In the genomic region with DNA sequence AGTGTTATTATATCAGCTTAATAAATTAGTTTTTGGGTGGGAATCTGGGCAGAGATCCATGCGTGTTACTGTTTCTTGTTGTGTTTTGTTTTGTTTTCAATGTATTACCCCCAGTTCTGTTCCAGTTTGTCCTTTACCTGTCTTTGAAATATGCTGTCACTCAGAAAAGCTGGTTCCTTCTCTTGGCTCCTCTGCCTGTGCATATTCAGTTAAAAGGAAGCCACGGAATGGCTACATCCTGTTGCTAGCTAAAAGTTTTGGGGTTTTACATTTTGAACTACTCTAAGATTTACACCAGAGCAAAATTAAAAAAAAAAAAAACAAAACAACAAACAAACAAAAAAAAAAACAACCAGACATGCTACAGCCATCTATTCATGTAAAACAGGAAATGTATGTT, we compare ENCODE assay signal across 17 cellular contexts.
A peak's percentile ranks its signal among the peaks of the same experiment; 100 is the strongest.
DNase-seq lines count a peak whose midpoint lies in the region; ATAC-seq, FAIRE-seq and TF ChIP-seq lines count a peak whose summit lies in the region.
"Had no signal": no experiment of that assay in that cellular context is flagged by ENCODE, and none has a peak within 500 bp of the region (broad histone marks: within the 10 kb centered on the region; RNA-seq: fewer than 3 reads in every experiment).

No MANE protein-coding gene starts in this region.

- H4K20me1 ChIP-seq in DND-41 (ENCODE audit: insufficient read depth, low read length) (no peaks in the 10 kb centered on the region), Loucy (ENCODE audit: insufficient read depth, low read length, poor library complexity, severe bottlenecking) (no peaks in the 10 kb centered on the region)

- H3K9me3 Mint-ChIP-seq in activated CD8-positive, alpha-beta T cell treated with anti-CD3 and anti-CD28 coated beads, Interleukin-2, amount 10 ng/mL, durations not matched to agents 7 days and 5 days (ENCODE audit: insufficient read depth), result peaks cover 4% of the 10 kb centered on the region
- H3K9me3 Mint-ChIP-seq in effector memory CD8-positive, alpha-beta T cell, result peaks cover 0 to 2% of the 10 kb centered on the region in 2 donors

- peaks cover 4% of the 10 kb centered on the region for H3K36me3 Mint-ChIP-seq in activated CD8-positive, alpha-beta T cell treated with anti-CD3 and anti-CD28 coated beads, Interleukin-2, amount 10 ng/mL, durations not matched to agents 7 days and 5 days (ENCODE audit: low read depth)
- H3K36me3 Mint-ChIP-seq in effector memory CD8-positive, alpha-beta T cell (ENCODE audit: insufficient read depth), result no peaks in the 10 kb centered on the region

- H3K4me1 Mint-ChIP-seq in activated CD8-positive, alpha-beta T cell treated with anti-CD3 and anti-CD28 coated beads, Interleukin-2, amount 10 ng/mL, durations not matched to agents 7 days and 5 days (ENCODE audit: low read depth), result peaks cover 12% of the 10 kb centered on the region
- H3K4me1 Mint-ChIP-seq in effector memory CD8-positive, alpha-beta T cell (ENCODE audit: low read depth in 2 of 2), result peaks cover 0 to 3% of the 10 kb centered on the region in 2 donors

- no peaks in the 10 kb centered on the region for H3K79me2 ChIP-seq in DND-41 (ENCODE audit: insufficient read depth, low read length)
- H3K79me2 ChIP-seq in Loucy (ENCODE audit: insufficient read depth, low read length), result no peaks in the 10 kb centered on the region

- H3F3A ChIP-seq in Loucy (ENCODE audit: low read depth), result no peaks in the 10 kb centered on the region

- H3K27ac Mint-ChIP-seq in activated CD8-positive, alpha-beta T cell treated with anti-CD3 and anti-CD28 coated beads, Interleukin-2, amount 10 ng/mL, durations not matched to agents 7 days and 5 days, result peak overlapping the region; percentile 72
- H3K27ac Mint-ChIP-seq in effector memory CD8-positive, alpha-beta T cell, result no peak overlapping the region
- H3K27ac Mint-ChIP-seq: CD4-positive, alpha-beta T cell had no signal

- peak; percentile 78 for ATAC-seq in DND-41 (ENCODE audit: insufficient read depth, low read depth)
- ATAC-seq in activated CD8-positive, alpha-beta T cell treated with anti-CD3 and anti-CD28 coated beads, Interleukin-2, amount 10 ng/mL, durations not matched to agents 7 days and 5 days, result no peak
- ATAC-seq in effector memory CD8-positive, alpha-beta T cell (replicated peaks), result no peak

- H3K9me3 ChIP-seq in DND-41 (ENCODE audit: insufficient read depth, low read length, severe bottlenecking) (no peaks in the 10 kb centered on the region), Loucy (ENCODE audit: insufficient read depth, low read depth, low read length) (no peaks in the 10 kb centered on the region)
- H3K9me3 ChIP-seq: Caco-2, HAP-1 had no signal

- H3K27me3 ChIP-seq in DND-41 (ENCODE audit: insufficient read depth, low read length, poor library complexity) (no peaks in the 10 kb centered on the region), Loucy (ENCODE audit: insufficient read depth, low read length, poor library complexity, severe bottlenecking) (no peaks in the 10 kb centered on the region), H7 (ENCODE audit: control insufficient read depth, insufficient read depth, low read length) (no peaks in the 10 kb centered on the region)

- no peak overlapping the region for H3K4me3 ChIP-seq in DND-41 (ENCODE audit: low read depth in 1 of 2, low read length in 2 of 2)
- H3K4me3 ChIP-seq in Loucy (ENCODE audit: low read length, poor library complexity, severe bottlenecking), result no peak overlapping the region
- H3K4me3 ChIP-seq in H7 (ENCODE audit: insufficient read depth, low read depth, low read length), result no peak overlapping the region
- H3K4me3 ChIP-seq: HAP-1 had no signal

- H3K9me2 ChIP-seq in Loucy (replicated peaks; ENCODE audit: low read depth, low read length), result no peaks in the 10 kb centered on the region

- H3K4me3 Mint-ChIP-seq in activated CD8-positive, alpha-beta T cell treated with anti-CD3 and anti-CD28 coated beads, Interleukin-2, amount 10 ng/mL, durations not matched to agents 7 days and 5 days, result no peak overlapping the region
- H3K4me3 Mint-ChIP-seq in effector memory CD8-positive, alpha-beta T cell, result no peak overlapping the region
- H3K4me3 Mint-ChIP-seq: CD4-positive, alpha-beta T cell had no signal

- CTCF ChIA-PET in activated CD8-positive, alpha-beta T cell treated with anti-CD3 and anti-CD28 coated beads, Interleukin-2, amount 10 ng/mL, durations not matched to agents 7 days and 5 days (lab: Charles Lee), result no interaction called here

- H3K4me1 ChIP-seq in DND-41 (ENCODE audit: insufficient read depth, low read length) (peaks cover 48% of the 10 kb centered on the region), Loucy (ENCODE audit: insufficient read depth, low read length, poor library complexity, severe bottlenecking) (peaks cover 23% of the 10 kb centered on the region)
- H3K4me1 ChIP-seq: Caco-2, HAP-1 had no signal

- peak overlapping the region; percentile 77 for H2AFZ ChIP-seq in DND-41 (ENCODE audit: low read depth, low read length)
- H2AFZ ChIP-seq in Loucy (ENCODE audit: low read length), result peak overlapping the region; percentile 81

- no peaks in the 10 kb centered on the region for H3K27me3 Mint-ChIP-seq in activated CD8-positive, alpha-beta T cell treated with anti-CD3 and anti-CD28 coated beads, Interleukin-2, amount 10 ng/mL, durations not matched to agents 7 days and 5 days (ENCODE audit: low read depth)
- H3K27me3 Mint-ChIP-seq in effector memory CD8-positive, alpha-beta T cell, result no peaks in the 10 kb centered on the region
- H3K27me3 Mint-ChIP-seq: CD4-positive, alpha-beta T cell had no signal

- peak overlapping the region; percentile 96 for H3K27ac ChIP-seq in DND-41 (ENCODE audit: low read length)
- H3K27ac ChIP-seq: C4-2B had no signal

- DNase-seq in D721Med (ENCODE audit: insufficient read length, low spot score) (no peak), DND-41 (peak; percentile 37), H7 (no peak), inferior parietal cortex (ENCODE audit: extremely low spot score) (no peak)
- no peak for DNase-seq in activated CD8-positive, alpha-beta T cell treated with anti-CD3 and anti-CD28 coated beads, Interleukin-2, amount 10 ng/mL, durations not matched to agents 7 days and 5 days
- no peak for DNase-seq in effector memory CD8-positive, alpha-beta T cell
- DNase-seq: ACHN; Caco-2; CD4-positive, alpha-beta T cell; DMS153; DMS79; GF-D8 had no signal

- H3K9ac ChIP-seq in DND-41 (ENCODE audit: low read depth, low read length), result peak overlapping the region; percentile 41
- peak overlapping the region; percentile 7 for H3K9ac ChIP-seq in Loucy (ENCODE audit: low read depth, low read length, poor library complexity, severe bottlenecking)

- H3K4me2 ChIP-seq in DND-41 (ENCODE audit: insufficient read depth, low read length) (peak overlapping the region; percentile 13), Loucy (ENCODE audit: low read depth, low read length, poor library complexity, severe bottlenecking) (peak overlapping the region; percentile 30)

- FAIRE-seq in D721Med (lab: Jason Lieb, UNC), result peak; percentile 48
- FAIRE-seq: A204.1, H1 had no signal

- H3K36me3 ChIP-seq in DND-41 (ENCODE audit: insufficient read depth, low read length) (no peaks in the 10 kb centered on the region), Loucy (ENCODE audit: insufficient read depth, low read length) (no peaks in the 10 kb centered on the region), H7 (replicated peaks; ENCODE audit: control insufficient read depth, insufficient read depth, low read length) (no peaks in the 10 kb centered on the region)
- H3K36me3 ChIP-seq: HAP-1 had no signal

- TF ChIP-seq CTCF in D721Med (IDR thresholded peaks at IDR 0.05; ENCODE audit: insufficient read depth, missing control alignments), result no peak
- no peak for TF ChIP-seq CTCF in DND-41 (IDR thresholded peaks at IDR 0.05; ENCODE audit: borderline replicate concordance, extremely low read depth, low read length, poor library complexity, severe bottlenecking)
- no peak for TF ChIP-seq CTCF in Loucy (conservative IDR thresholded peaks at IDR 0.05; ENCODE audit: low read length)

- POLR2A ChIA-PET in activated CD8-positive, alpha-beta T cell treated with anti-CD3 and anti-CD28 coated beads, Interleukin-2, amount 10 ng/mL, durations not matched to agents 7 days and 5 days (lab: Charles Lee), result no interaction called here
